In genomic region chr20:58650776-58651547, GRCh38 we compare ENCODE assay signal across 8 cellular contexts. TPM values are rescaled to one million over a fixed set of nuclear protein-coding genes. Genes with fewer than 3 reads are reported as not detected.
A peak's percentile ranks its signal among the peaks of the same experiment; 100 is the strongest.
DNase-seq lines count a peak whose midpoint lies in the region; ATAC-seq and TF ChIP-seq lines count a peak whose summit lies in the region.

STX16 (plus strand) TSS chr20:58651283; CDS start chr20:58652007, 724 bp downstream.

- H3K14ac ChIP-seq in trophoblast cell (ENCODE audit: low read length) = peak within 1 kb of the TSS; percentile 96

- peak within 1 kb of the TSS; percentile 84 for H3K4me2 ChIP-seq in trophoblast cell (ENCODE audit: low read length)

- peaks cover 20% of the 10 kb centered on the region for H3K79me2 ChIP-seq in trophoblast cell (ENCODE audit: control insufficient read depth, insufficient read depth, low read length, poor library complexity)

- peak within 1 kb of the TSS; percentile 97 for H3K4ac ChIP-seq in trophoblast cell (ENCODE audit: low read depth, low read length)

- peak within 1 kb of the TSS; percentile 99 for H2BK120ac ChIP-seq in trophoblast cell (ENCODE audit: insufficient read depth, low read length, poor library complexity)

- CTCF ChIA-PET in GM10248 (lab: Yijun Ruan, JAX) = interaction anchor here (0.7 to 2.4 kb wide), 27 partner anchors 9 to 558 kb away, joined by 3 to 15 read pairs (median 3); partner anchors contain the start of genes ATP5F1E, GNAS, GNAS-AS1 and NPEPL1

- H3K18ac ChIP-seq in trophoblast cell (ENCODE audit: low read length) = peak within 1 kb of the TSS; percentile 99

- peaks cover 25% of the 10 kb centered on the region for H3K79me1 ChIP-seq in trophoblast cell (ENCODE audit: low read length)

- H3K9me3 ChIP-seq in adipocyte (ENCODE audit: control insufficient read depth, low read length) (no peaks in the 10 kb centered on the region), cardiac muscle cell (ENCODE audit: low read depth) (no peaks in the 10 kb centered on the region), trophoblast cell (ENCODE audit: insufficient read depth, low read depth, low read length) (no peaks in the 10 kb centered on the region), tibial nerve (no peaks in the 10 kb centered on the region)

- peak within 1 kb of the TSS; percentile 100 for H4K8ac ChIP-seq in trophoblast cell (ENCODE audit: low read depth, low read length)

- POLR2A ChIA-PET in GM10248 (lab: Yijun Ruan, JAX) = interaction anchor here (0.6 to 1.5 kb wide), 7 partner anchors 19 to 984 kb away, joined by 3 to 9 read pairs (median 4); partner anchors contain the start of gene VAPB

- no peak within 1 kb of the TSS for H3K23ac ChIP-seq in trophoblast cell (ENCODE audit: low read length)

- WGBS in trophoblast cell (ENCODE audit: extremely low coverage, insufficient coverage, insufficient read length) = no CpG with 5 or more reads among the region's 49 CpGs
- 0 to 1% methylated on average over 46 to 48 of the region's 49 CpGs for WGBS in tibial nerve, 2 donors

- H3K27ac ChIP-seq in cardiac muscle cell (peak within 1 kb of the TSS; percentile 86), trophoblast cell (ENCODE audit: low read depth, low read length) (peak within 1 kb of the TSS; percentile 88), tibial nerve (peak within 1 kb of the TSS; percentile 85 to 95 (median 88))

- peak; percentile 28 to 57 for TF ChIP-seq POLR2A in tibial nerve (IDR thresholded peaks at IDR 0.05)

- H4K12ac ChIP-seq in trophoblast cell (ENCODE audit: low read depth, low read length) = peak within 1 kb of the TSS; percentile 98

- peak within 1 kb of the TSS; percentile 93 for H2BK5ac ChIP-seq in trophoblast cell (ENCODE audit: low read depth, low read length, poor library complexity)

- peak; percentile 27 for TF ChIP-seq CTCF in GM10248 (IDR thresholded peaks at IDR 0.05; ENCODE audit: control extremely low read depth, extremely low read depth, low read depth, missing control alignments)
- peak; percentile 61 for TF ChIP-seq CTCF in cardiac muscle cell (IDR thresholded peaks at IDR 0.05; ENCODE audit: low read depth, low read length)
- TF ChIP-seq CTCF in tibial nerve (IDR thresholded peaks at IDR 0.05) = peak; percentile 45 to 89 (median 56)

- DNase-seq in GM10248 (ENCODE audit: extremely low spot score) (peak; percentile 94), NCI-H1105 treated with DMSO at 0.1 percent for 48 hours (lab: John Stamatoyannopoulos, UW) (peak; percentile 85), SW480 (ENCODE audit: low spot score) (peak; percentile 98), adipocyte (ENCODE audit: low read depth) (peak; percentile 97), cardiac muscle cell (ENCODE audit: low read depth in 1 of 2, low spot score in 1 of 2) (peak; percentile 92 to 97), trophoblast cell (peak; percentile 78 to 91), tibial nerve (ENCODE audit: low spot score in 2 of 2) (peak; percentile 69 to 81)

- TF ChIP-seq EP300 in tibial nerve (IDR thresholded peaks at IDR 0.05) = peak in 1 of 2 donors; percentile 91

- H3K4me3 ChIP-seq in adipocyte (ENCODE audit: low read length) (peak within 1 kb of the TSS; percentile 100), cardiac muscle cell (peak within 1 kb of the TSS; percentile 97), trophoblast cell (ENCODE audit: low read depth, low read length) (peak within 1 kb of the TSS; percentile 89), tibial nerve (peak within 1 kb of the TSS; percentile 79 to 96 (median 86))

- H2AK5ac ChIP-seq in trophoblast cell (ENCODE audit: low read length) = peak within 1 kb of the TSS; percentile 98

- H3K27me3 ChIP-seq in adipocyte (replicated peaks; ENCODE audit: control insufficient read depth, insufficient read depth, low read length) = no peaks in the 10 kb centered on the region
- no peaks in the 10 kb centered on the region for H3K27me3 ChIP-seq in cardiac muscle cell
- no peaks in the 10 kb centered on the region for H3K27me3 ChIP-seq in trophoblast cell (ENCODE audit: insufficient read depth, low read length)
- H3K27me3 ChIP-seq in tibial nerve = no peaks in the 10 kb centered on the region

- H3K9ac ChIP-seq in adipocyte (ENCODE audit: low read length) (peak within 1 kb of the TSS; percentile 100), trophoblast cell (ENCODE audit: low read length) (peak within 1 kb of the TSS; percentile 94)

- ATAC-seq in HG02623 (IDR thresholded peaks at IDR 0.05; ENCODE audit: unreplicated experiment) = peak; percentile 53

- H4K91ac ChIP-seq in trophoblast cell (ENCODE audit: low read depth, low read length) = peak within 1 kb of the TSS; percentile 99

- peak within 1 kb of the TSS; percentile 96 for H2AFZ ChIP-seq in trophoblast cell (ENCODE audit: insufficient read depth, low read length, poor library complexity)

- H3K4me1 ChIP-seq in adipocyte (ENCODE audit: control insufficient read depth, insufficient read depth, low read length) = peaks cover 38% of the 10 kb centered on the region
- H3K4me1 ChIP-seq in cardiac muscle cell (ENCODE audit: low read depth) = peaks cover 26% of the 10 kb centered on the region
- peaks cover 2 to 3% of the 10 kb centered on the region in 2 experiments for H3K4me1 ChIP-seq in trophoblast cell (ENCODE audit: control insufficient read depth in 1 of 2, insufficient read depth in 2 of 2, low read length in 2 of 2)
- H3K4me1 ChIP-seq in tibial nerve = peaks cover 0 to 58% (median 19%) of the 10 kb centered on the region in 4 donors

- H2BK12ac ChIP-seq in trophoblast cell (ENCODE audit: low read length) = peak within 1 kb of the TSS; percentile 83

- H3K36me3 ChIP-seq in adipocyte (ENCODE audit: control insufficient read depth, insufficient read depth, low read length, severe bottlenecking) (no peaks in the 10 kb centered on the region), cardiac muscle cell (no peaks in the 10 kb centered on the region), trophoblast cell (ENCODE audit: control insufficient read depth in 1 of 2, insufficient read depth in 2 of 2, low read length in 2 of 2) (no peaks in the 10 kb centered on the region), tibial nerve (no peaks in the 10 kb centered on the region)

RNA-seq across cellular contexts. Expression of gene STX16, which starts in this region (rescaled TPM):
- 29.9 and 58.1 TPM in 2 replicates for total RNA-seq in cardiac muscle cell
- 55.5 and 87.7 TPM in 2 replicates for polyA plus RNA-seq in cardiac muscle cell
- 26.9 and 28.5 TPM in 2 replicates for polyA plus RNA-seq in trophoblast cell (2013)
- total RNA-seq in tibial nerve = 100 to 1,000 TPM in 1 of 4 donors, 10 to 100 TPM in 3; 70.2 to 148 (median 85.9) TPM

Comparison
In these comparisons a context has a peak if more than half of its experiments do, and no peak if none do; other contexts are left out.
1. Peak in every context shown above with its lines: DNase-seq, ATAC-seq, H3K4me3 ChIP-seq and H3K27ac ChIP-seq.